In the genomic region with DNA sequence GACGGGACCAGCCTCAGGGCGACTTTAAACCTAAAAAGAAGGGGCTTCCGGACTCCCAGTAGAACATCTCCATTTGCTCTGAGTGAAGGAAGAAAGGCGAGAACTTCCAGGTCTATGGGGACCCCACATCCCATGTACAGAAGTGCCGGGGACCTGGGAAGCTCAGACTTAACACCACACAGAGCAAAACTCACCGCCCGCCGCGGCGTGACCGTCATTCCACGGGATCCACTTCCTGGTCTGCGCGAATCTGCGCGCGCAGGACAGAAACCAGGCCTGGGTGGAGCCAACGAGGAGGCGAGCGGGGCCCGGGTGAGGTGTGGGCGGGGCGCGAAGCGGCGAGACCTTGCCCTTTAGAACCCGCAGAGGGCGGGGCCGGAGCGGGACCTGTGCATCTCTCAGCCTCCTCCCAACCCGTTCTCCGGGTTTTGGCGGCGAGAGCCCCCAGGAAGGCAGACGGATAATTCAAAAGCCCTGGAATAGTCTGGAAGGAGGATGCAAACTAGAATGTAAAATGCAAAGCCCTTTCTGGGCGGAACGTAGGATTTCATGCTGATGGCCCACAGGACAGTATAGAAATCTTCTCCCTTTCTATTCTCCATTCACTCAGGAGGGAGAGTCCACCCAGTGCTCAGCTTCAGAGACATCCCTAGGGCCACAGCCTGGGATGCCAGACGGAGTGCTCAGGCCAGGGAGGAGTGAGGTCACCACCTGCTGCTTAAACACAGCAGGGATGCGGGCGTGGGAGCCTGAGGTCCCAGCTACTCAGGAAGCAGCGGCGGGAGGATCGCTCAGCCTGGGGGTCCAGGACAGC, we compare ENCODE assay signal across 8 cellular contexts. TPM values are rescaled to one million over a fixed set of nuclear protein-coding genes. Genes with fewer than 3 reads are reported as not detected.
DNase-seq lines count a peak whose midpoint lies in the region; ATAC-seq, FAIRE-seq and TF ChIP-seq lines count a peak whose summit lies in the region.
"Not testable (repeated sequence)": the region's sequence is repeated elsewhere in the genome, so short reads cannot be mapped to it uniquely, and the experiment has no call there.

A gene (minus strand): TSS at position 242 of the 814 bp plus-strand sequence. CDS start 3,347 bp downstream, outside the sequence.

- peak within 1 kb of the TSS; percentile 75 for H3K9ac ChIP-seq in GM12878 (ENCODE audit: control insufficient read depth, insufficient read depth, low read length)
- peak within 1 kb of the TSS; percentile 77 for H3K9ac ChIP-seq in rectal smooth muscle tissue (ENCODE audit: low read length)

- not testable (repeated sequence) for H4K20me1 ChIP-seq in GM12878 (ENCODE audit: control insufficient read depth, insufficient read depth)

- POLR2A ChIA-PET in GM12878 (lab: Charles Lee): not testable (repeated sequence)

- BruUV-seq in GM12878 (replicated peaks; lab: Mats Ljungman, UMichigan): not testable (repeated sequence)

- H3K9me3 ChIP-seq in GM12878 (replicated peaks; ENCODE audit: control insufficient read depth, insufficient read depth, low read length): not testable (repeated sequence)

- not testable (repeated sequence) for TF ChIP-seq RAD21 in GM12878 (IDR thresholded peaks at IDR 0.05; ENCODE audit: insufficient read depth, low read depth, low read length)

- not testable (repeated sequence) for H3K27me3 ChIP-seq in GM12878 (replicated peaks in 1 of 2; ENCODE audit: control insufficient read depth in 2 of 2, insufficient read depth in 2 of 2, low read length in 1 of 2); rectal smooth muscle tissue (ENCODE audit: control insufficient read depth, insufficient read depth, low read length)

- TF ChIP-seq CTCF in GM12878 (IDR thresholded peaks at IDR 0.05 in 2 of 3, conservative IDR thresholded peaks at IDR 0.05 in 1 of 3; ENCODE audit: control insufficient read depth in 2 of 3, extremely low read depth in 1 of 3, insufficient read depth in 1 of 3, low read depth in 3 of 3, low read length in 3 of 3): not testable (repeated sequence)

- intact Hi-C loops in GM12878 (cut with micrococcal nuclease; ENCODE audit: unreplicated experiment): not testable (repeated sequence)

- peak within 1 kb of the TSS; percentile 55 for H2AFZ ChIP-seq in GM12878 (ENCODE audit: control insufficient read depth, low read depth, low read length)

- not testable (repeated sequence) for TF ChIP-seq EP300 in GM12878 (IDR thresholded peaks at IDR 0.05; ENCODE audit: borderline replicate concordance in 1 of 2, control insufficient read depth in 1 of 2, low read depth in 2 of 2, low read length in 2 of 2)

- SMC1A ChIA-PET in GM12878 (lab: Charles Lee; ENCODE audit: uncharacterized antibody, unreplicated experiment): interaction anchor here (0.9 kb wide), 1 partner anchor 81 kb away, joined by 3 read pairs; no protein-coding TSS in a partner anchor

- ATAC-seq in GM18505 (IDR thresholded peaks at IDR 0.05; ENCODE audit: unreplicated experiment) (peak; percentile 98), HG02938 (IDR thresholded peaks at IDR 0.05; ENCODE audit: unreplicated experiment) (peak; percentile 88), GM12878 (peak; percentile 100)

- CTCF ChIA-PET in GM12878 (lab: Yijun Ruan, JAX): not testable (repeated sequence)

- H3K4me1 ChIP-seq in GM12878 (ENCODE audit: control insufficient read depth, insufficient read depth, low read length); rectal smooth muscle tissue (ENCODE audit: control insufficient read depth, insufficient read depth, low read length): not testable (repeated sequence)

- TF ChIP-seq POLR2A in GM18505 (IDR thresholded peaks at IDR 0.05; ENCODE audit: borderline replicate concordance, extremely low read depth, insufficient read depth, insufficient read length): peak; percentile 87
- peak; percentile 71 for TF ChIP-seq POLR2A in GM12878 (IDR thresholded peaks at IDR 0.05; ENCODE audit: low read depth, low read length)

- DNase-seq in NCI-H1930 (lab: John Stamatoyannopoulos, UW) (peak; percentile 45 to 64), GM12878 (ENCODE audit: low read depth, low spot score) (peak; percentile 23), hypothalamus (lab: John Stamatoyannopoulos, UW) (peak in 48 of 51 donors; percentile 13 to 90 (median 60)), urothelium cell line (ENCODE audit: low spot score) (peak; percentile 23)

- peak within 1 kb of the TSS; percentile 58 for H3K4me2 ChIP-seq in GM12878 (ENCODE audit: control insufficient read depth, insufficient read depth)

- in situ Hi-C loops in GM12878 (cut with MboI): loop anchor here (5.0 kb wide), 1 partner anchor 85 kb away; no protein-coding TSS in a partner anchor

- H3K4me3 ChIP-seq in GM12878 (peak within 1 kb of the TSS; percentile 92), rectal smooth muscle tissue (ENCODE audit: low read length) (peak within 1 kb of the TSS; percentile 91)

- WGBS in GM12878 (ENCODE audit: insufficient coverage, insufficient replicate concordance, low lambda C conversion rate, missing lambda C conversion rate): 6% methylated on average over 40 of the region's 43 CpGs

- RAD21 ChIA-PET in GM12878 (lab: Charles Lee; ENCODE audit: unreplicated experiment): not testable (repeated sequence)

- H3K27ac ChIP-seq in GM12878 (ENCODE audit: control insufficient read depth, insufficient read depth): peak within 1 kb of the TSS; percentile 68
- not testable (repeated sequence) for H3K27ac ChIP-seq in rectal smooth muscle tissue (ENCODE audit: low read depth, low read length)

- FAIRE-seq in TTC549 (lab: Jason Lieb, UNC): peak; percentile 36
- FAIRE-seq in GM12878 (lab: Jason Lieb, UNC): peak; percentile 99
- not testable (repeated sequence) for FAIRE-seq in urothelium cell line (lab: Jason Lieb, UNC)

- H3K36me3 ChIP-seq in GM12878 (ENCODE audit: control insufficient read depth in 2 of 2, insufficient read depth in 2 of 2, low read length in 1 of 2); rectal smooth muscle tissue (ENCODE audit: control insufficient read depth, insufficient read depth, low read length): not testable (repeated sequence)

- not testable (repeated sequence) for H3K79me2 ChIP-seq in GM12878 (ENCODE audit: control insufficient read depth, insufficient read depth, low read length)

TF ChIP-seq in GM12878, 131 proteins besides CTCF, POLR2A, EP300 and RAD21 (continues in another document):
- peak; percentile 42; the same call in 1 of the 2 replicates for TF ChIP-seq SIN3A (IDR thresholded peaks at IDR 0.05; ENCODE audit: low read depth, low read length)
- TF ChIP-seq RELA (IDR thresholded peaks at IDR 0.05; ENCODE audit: borderline replicate concordance, partially characterized antibody): peak; percentile 13
- TF ChIP-seq TAF1 (IDR thresholded peaks at IDR 0.05; ENCODE audit: borderline replicate concordance, low read depth, low read length): peak; percentile 55; the same call in 1 of the 2 replicates
- TF ChIP-seq, protein P1, sequence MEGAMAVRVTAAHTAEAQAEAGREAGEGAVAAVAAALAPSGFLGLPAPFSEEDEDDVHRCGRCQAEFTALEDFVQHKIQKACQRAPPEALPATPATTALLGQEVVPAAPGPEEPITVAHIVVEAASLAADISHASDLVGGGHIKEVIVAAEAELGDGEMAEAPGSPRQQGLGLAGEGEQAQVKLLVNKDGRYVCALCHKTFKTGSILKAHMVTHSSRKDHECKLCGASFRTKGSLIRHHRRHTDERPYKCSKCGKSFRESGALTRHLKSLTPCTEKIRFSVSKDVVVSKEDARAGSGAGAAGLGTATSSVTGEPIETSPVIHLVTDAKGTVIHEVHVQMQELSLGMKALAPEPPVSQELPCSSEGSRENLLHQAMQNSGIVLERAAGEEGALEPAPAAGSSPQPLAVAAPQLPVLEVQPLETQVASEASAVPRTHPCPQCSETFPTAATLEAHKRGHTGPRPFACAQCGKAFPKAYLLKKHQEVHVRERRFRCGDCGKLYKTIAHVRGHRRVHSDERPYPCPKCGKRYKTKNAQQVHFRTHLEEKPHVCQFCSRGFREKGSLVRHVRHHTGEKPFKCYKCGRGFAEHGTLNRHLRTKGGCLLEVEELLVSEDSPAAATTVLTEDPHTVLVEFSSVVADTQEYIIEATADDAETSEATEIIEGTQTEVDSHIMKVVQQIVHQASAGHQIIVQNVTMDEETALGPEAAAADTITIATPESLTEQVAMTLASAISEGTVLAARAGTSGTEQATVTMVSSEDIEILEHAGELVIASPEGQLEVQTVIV (IDR thresholded peaks at IDR 0.05; ENCODE audit: borderline replicate concordance, partially characterized antibody): peak; percentile 76
- TF ChIP-seq NR2F1 (conservative IDR thresholded peaks at IDR 0.05): peak; percentile 50
- peak; percentile 26; the same call in 1 of the 2 replicates for TF ChIP-seq SMAD5 (IDR thresholded peaks at IDR 0.05; ENCODE audit: low read depth)
- peak; percentile 42 for TF ChIP-seq NRF1 (conservative IDR thresholded peaks at IDR 0.05; ENCODE audit: low read depth, low read length)
- TF ChIP-seq BHLHE40 (IDR thresholded peaks at IDR 0.05; ENCODE audit: borderline replicate concordance in 1 of 2, low read depth in 2 of 2, low read length in 1 of 2): peak in 1 of 2 experiments; percentile 32; a peak in 1 of 4 replicates
- peak; percentile 39; the same call in 1 of the 2 replicates for TF ChIP-seq RUNX3 (IDR thresholded peaks at IDR 0.05; ENCODE audit: low read length)
- TF ChIP-seq POLR2AphosphoS5 (IDR thresholded peaks at IDR 0.05; ENCODE audit: low read length): peak; percentile 84
- TF ChIP-seq MXI1 (IDR thresholded peaks at IDR 0.05; ENCODE audit: low read depth, low read length): 0 out of 2 replicates have a peak, but pooled peaks have one; percentile 47
- 0 out of 2 replicates have a peak, but pooled peaks have one; percentile 65 for TF ChIP-seq POLR2AphosphoS2 (IDR thresholded peaks at IDR 0.05; ENCODE audit: low read depth, low read length)

RNA-seq across cellular contexts. Expression of the gene that starts here (rescaled TPM):
- 67.6 and 73.5 TPM in 2 replicates for total RNA-seq in GM12878 (2013; cell fraction: nucleolus; rRNA removed)
- total RNA-seq in GM12878 (2014; rRNA removed): 8.2 and 10.4 TPM in 2 replicates
- total RNA-seq in GM12878 (2014; rRNA removed; fragmentation: Illumina TruSeq; extraction: Trizol): 12.7 and 13.2 TPM in 2 replicates
- 6.9 and 9.9 TPM in 2 replicates for total RNA-seq in GM12878 (2021)
- 6.0 TPM for polyA plus RNA-seq in GM12878 (2011; ENCODE audit: low read depth)
- polyA plus RNA-seq in GM12878 (2011; rRNA removed): 18.8 and 24.4 TPM in 2 replicates
- 11.3 and 11.8 TPM in 2 replicates for polyA plus RNA-seq in GM12878 (2011; cell fraction: cytosol; rRNA removed)
- polyA plus RNA-seq in GM12878 (2011; cell fraction: nucleus; rRNA removed): 18.9 and 20.6 TPM in 2 replicates
- 5.7 and 6.5 TPM in 2 replicates for polyA plus RNA-seq in GM12878 (2012)
- 10.0 and 10.9 TPM in 2 replicates for polyA plus RNA-seq in GM12878 (2014; fragmentation: Illumina TruSeq; extraction: Trizol)
- polyA plus RNA-seq in GM12878 (2014; fragmentation: Nextera tagmentation; extraction: Ambion mirVana): 1 to 10 TPM; 3.9 to 4.3 TPM
- 5.0 and 5.7 TPM in 2 replicates for polyA plus RNA-seq in GM12878 (2014; rRNA removed)
- polyA plus RNA-seq in GM12878 (2016; fragmentation: Nextera tagmentation; extraction: Ambion mirVana): 10 to 100 TPM in 1 of 2 experiments, 1 to 10 TPM in 1; 8.8 to 10.2 TPM
- 23.4 and 25.7 TPM in 2 replicates for polyA minus RNA-seq in GM12878 (2011; rRNA and poly(A)+ RNA removed)
- polyA minus RNA-seq in GM12878 (2011; cell fraction: cytosol; rRNA and poly(A)+ RNA removed): 5.5 and 7.5 TPM in 2 replicates
- 12.8 and 17.6 TPM in 2 replicates for polyA minus RNA-seq in GM12878 (2011; cell fraction: nucleus; rRNA and poly(A)+ RNA removed)
